In the genomic region with DNA sequence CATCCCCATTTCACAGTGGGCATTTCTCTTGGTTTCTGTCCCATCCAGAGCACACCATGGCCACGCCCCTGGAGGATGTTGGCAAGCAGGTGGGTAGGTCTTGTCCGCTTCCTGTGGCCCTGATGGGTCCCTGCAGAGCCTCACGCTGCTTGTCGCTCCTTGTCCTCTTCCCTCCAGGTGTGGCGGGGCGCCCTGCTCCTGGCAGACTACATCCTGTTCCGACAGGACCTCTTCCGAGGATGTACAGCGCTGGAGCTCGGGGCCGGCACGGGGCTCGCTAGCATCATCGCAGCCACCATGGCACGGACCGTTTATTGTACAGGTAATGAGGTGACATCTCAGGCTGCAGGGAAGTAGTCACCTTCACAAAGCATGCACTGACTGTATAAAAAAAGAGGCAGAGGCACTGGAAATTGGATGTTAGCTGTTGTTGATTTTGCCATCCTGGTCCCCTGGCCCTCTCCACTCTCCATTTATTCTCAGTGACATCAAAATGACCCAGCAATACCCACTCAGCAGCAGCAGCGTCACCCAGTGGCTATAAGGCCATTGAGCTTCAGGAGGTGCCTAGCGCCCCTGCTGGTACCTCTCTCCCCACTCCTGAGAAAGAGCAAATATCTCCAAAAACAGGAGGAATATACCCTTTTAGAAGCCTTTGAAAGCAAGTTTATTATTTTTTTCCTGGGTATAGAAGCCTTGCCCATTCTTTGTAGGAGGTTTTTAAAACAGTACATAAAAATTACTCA, we compare ENCODE assay signal across 13 cellular contexts. TPM values are rescaled to one million over a fixed set of nuclear protein-coding genes. Genes with fewer than 3 reads are reported as not detected.
DNase-seq lines count a peak whose midpoint lies in the region; ATAC-seq, FAIRE-seq and TF ChIP-seq lines count a peak whose summit lies in the region.
"Had no signal": no experiment of that assay in that cellular context is flagged by ENCODE, and none has a peak within 500 bp of the region (broad histone marks: within the 10 kb centered on the region; RNA-seq: fewer than 3 reads in every experiment).

No MANE protein-coding gene starts in this region.

- H3K9me3 ChIP-seq in pancreas = no peaks in the 10 kb centered on the region
- H3K9me3 ChIP-seq: psoas muscle had no signal

- no peaks in the 10 kb centered on the region for H3K9me3 Mint-ChIP-seq in chondrocyte (ENCODE audit: low read depth)
- no peaks in the 10 kb centered on the region for H3K9me3 Mint-ChIP-seq in nephron progenitor cell
- H3K9me3 Mint-ChIP-seq: activated naive CD4-positive, alpha-beta T cell treated with anti-CD3 and anti-CD28 coated beads, Interleukin-2, amount 50 U/mL, for 24 hours had no signal

- H3K36me3 ChIP-seq in pancreas = peaks cover 3 to 48% (median 17%) of the 10 kb centered on the region in 3 donors

- DNase-seq in D721Med (ENCODE audit: insufficient read length, low spot score) (no peak), chondrocyte (ENCODE audit: low spot score) (no peak), nephron progenitor cell (peak; percentile 51), pancreas (no peak), OCI-M2 (lab: John Stamatoyannopoulos, UW; ENCODE audit: unreplicated experiment) (no peak)
- DNase-seq in activated CD8-positive, alpha-beta memory T cell treated with anti-CD3 and anti-CD28 coated beads for 24 hours = no peak
- DNase-seq: Kasumi-1; psoas muscle; stimulated activated naive CD4-positive, alpha-beta T cell treated with Interleukin-2 at 50 U/mL for 16 hours had no signal

- H3K4me1 ChIP-seq in pancreas = no peaks in the 10 kb centered on the region
- H3K4me1 ChIP-seq: psoas muscle had no signal

- whole genome bisulfite sequencing in pancreas, 2 donors = 80 to 82% methylated on average over 18 of the region's 18 CpGs

- FAIRE-seq in D721Med (lab: Jason Lieb, UNC) (no peak), pancreas (lab: Jason Lieb, UNC) (no peak)

- no peak overlapping the region for H3K27ac ChIP-seq in pancreas
- H3K27ac ChIP-seq: psoas muscle, SK-N-MC had no signal

- no peak for ATAC-seq in pancreas
- ATAC-seq in HG03045 (IDR thresholded peaks at IDR 0.05; ENCODE audit: unreplicated experiment) = no peak
- ATAC-seq: psoas muscle had no signal

- peaks cover 35% of the 10 kb centered on the region for H3K36me3 Mint-ChIP-seq in chondrocyte (ENCODE audit: low read depth)
- peaks cover 58% of the 10 kb centered on the region for H3K36me3 Mint-ChIP-seq in nephron progenitor cell (ENCODE audit: low read depth)

- H3K4me1 Mint-ChIP-seq in chondrocyte (ENCODE audit: low read depth) (no peaks in the 10 kb centered on the region), nephron progenitor cell (no peaks in the 10 kb centered on the region)
- H3K4me1 Mint-ChIP-seq: activated naive CD4-positive, alpha-beta T cell treated with anti-CD3 and anti-CD28 coated beads, Interleukin-2, amount 50 U/mL, for 24 hours had no signal

- no peak overlapping the region for H3K4me3 ChIP-seq in pancreas
- H3K4me3 ChIP-seq: psoas muscle, SK-N-MC had no signal

- H3K27me3 Mint-ChIP-seq in chondrocyte (ENCODE audit: low read depth) (no peaks in the 10 kb centered on the region), nephron progenitor cell (ENCODE audit: low read depth, poor library complexity) (no peaks in the 10 kb centered on the region)
- H3K27me3 Mint-ChIP-seq: activated naive CD4-positive, alpha-beta T cell treated with anti-CD3 and anti-CD28 coated beads, Interleukin-2, amount 50 U/mL, for 24 hours had no signal

- H3K27me3 ChIP-seq in pancreas = no peaks in the 10 kb centered on the region

- intact Hi-C loops in pancreas (cut with DNase I) = no loop called here

- no peak overlapping the region for H3K27ac Mint-ChIP-seq in chondrocyte (ENCODE audit: unreplicated experiment)
- no peak overlapping the region for H3K27ac Mint-ChIP-seq in nephron progenitor cell
- H3K27ac Mint-ChIP-seq: activated naive CD4-positive, alpha-beta T cell treated with anti-CD3 and anti-CD28 coated beads, Interleukin-2, amount 50 U/mL, for 24 hours had no signal

- no peak overlapping the region for H3K4me3 Mint-ChIP-seq in chondrocyte (ENCODE audit: unreplicated experiment)
- no peak overlapping the region for H3K4me3 Mint-ChIP-seq in nephron progenitor cell
- H3K4me3 Mint-ChIP-seq: activated naive CD4-positive, alpha-beta T cell treated with anti-CD3 and anti-CD28 coated beads, Interleukin-2, amount 50 U/mL, for 24 hours had no signal

- peak; percentile 16 for TF ChIP-seq CTCF in D721Med (IDR thresholded peaks at IDR 0.05; ENCODE audit: insufficient read depth, missing control alignments)
- TF ChIP-seq CTCF in LNCAP (IDR thresholded peaks at IDR 0.05) = peak; percentile 58
- TF ChIP-seq CTCF in chondrocyte (IDR thresholded peaks at IDR 0.05) = peak; percentile 65
- TF ChIP-seq CTCF in nephron progenitor cell (IDR thresholded peaks at IDR 0.05) = peak; percentile 66
- no peak for TF ChIP-seq CTCF in pancreas (IDR thresholded peaks at IDR 0.05)

RNA-seq across cellular contexts. Expression of gene METTL22, which starts 13.7 kb away (rescaled TPM):
- total RNA-seq in chondrocyte = 33.5 to 39.9 TPM (median 33.9 TPM) in 3 replicates
- 10 to 100 TPM in 5 of 6 donors, 1 to 10 TPM in 1; 9.7 to 19.3 (median 14.3) TPM for total RNA-seq in pancreas
- 10 to 100 TPM; 28.6 to 38.9 TPM for polyA plus RNA-seq in pancreas

RNA-seq across cellular contexts. Expression of gene ABAT, which starts 39.3 kb away (rescaled TPM):
- 2.1 to 3.1 TPM (median 2.1 TPM) in 3 replicates for total RNA-seq in chondrocyte
- total RNA-seq in pancreas = 10 to 100 TPM; 21.5 to 50.2 (median 29.1) TPM
- polyA plus RNA-seq in pancreas = 10 to 100 TPM; 26.0 to 30.4 TPM

RNA-seq across cellular contexts. Expression of gene TMEM114, which starts 44.9 kb away (rescaled TPM):
- total RNA-seq in chondrocyte = not detected in 3 replicates
- not detected for total RNA-seq in pancreas
- polyA plus RNA-seq in pancreas = not detected
- total RNA-seq: psoas muscle had no signal
- polyA plus RNA-seq: psoas muscle had no signal

Comparison
In these comparisons a context has a peak if more than half of its experiments do, and no peak if none do; other contexts are left out.
1. CTCF ChIP-seq: peak in D721Med (single experiment), LNCAP (single experiment), chondrocyte (single experiment) and nephron progenitor cell (single experiment); none in pancreas (0 of 4).